In genomic region chr20:36555248-36555647, GRCh38 we compare ENCODE assay signal across 26 cellular contexts.
"Had no signal": no experiment of that assay in that cellular context is flagged by ENCODE, and none has a peak within 500 bp of the region (broad histone marks: within the 10 kb centered on the region; RNA-seq: fewer than 3 reads in every experiment).

No MANE protein-coding gene starts in this region.

- H3K9me3 ChIP-seq: pancreas, psoas muscle, right lobe of liver, sigmoid colon, suprapubic skin, testis, tibial artery, transverse colon, upper lobe of right lung, uterus had no signal

- H3K4me3 Mint-ChIP-seq: naive thymus-derived CD4-positive, alpha-beta T cell; nephron; neural progenitor cell; stimulated activated effector memory CD8-positive, alpha-beta T cell treated with anti-CD3 and anti-CD28 coated beads, Interleukin-12 subunit alpha, Interleukin-12 subunit beta, amount 100 ng/mL, for 72 hours; stimulated activated naive CD8-positive, alpha-beta T cell treated with anti-CD3 and anti-CD28 coated beads, Interleukin-15, amount 100 ng/mL, for 72 hours; type B pancreatic cell had no signal

- H3K27me3 ChIP-seq: neural progenitor cell, pancreas, right lobe of liver, sigmoid colon, suprapubic skin, testis, tibial artery, transverse colon, upper lobe of right lung, uterus had no signal

- H3K9me3 Mint-ChIP-seq: naive thymus-derived CD4-positive, alpha-beta T cell; nephron; neural progenitor cell; stimulated activated effector memory CD8-positive, alpha-beta T cell treated with anti-CD3 and anti-CD28 coated beads, Interleukin-12 subunit alpha, Interleukin-12 subunit beta, amount 100 ng/mL, for 72 hours; stimulated activated naive CD8-positive, alpha-beta T cell treated with anti-CD3 and anti-CD28 coated beads, Interleukin-15, amount 100 ng/mL, for 72 hours; type B pancreatic cell had no signal

- H3K27me3 Mint-ChIP-seq: naive thymus-derived CD4-positive, alpha-beta T cell; stimulated activated naive CD8-positive, alpha-beta T cell treated with anti-CD3 and anti-CD28 coated beads, Interleukin-15, amount 100 ng/mL, for 72 hours; type B pancreatic cell had no signal

- H3K36me3 ChIP-seq: neural progenitor cell, pancreas, right lobe of liver, sigmoid colon, suprapubic skin, tibial artery, transverse colon, upper lobe of right lung, uterus had no signal

- DNase-seq: naive thymus-derived CD4-positive, alpha-beta T cell; occipital lobe; right lobe of liver; sigmoid colon; small intestine; stimulated activated CD4-positive, alpha-beta T cell treated with anti-CD3 and anti-CD28 coated beads, Interleukin-15, amount 100 ng/mL, for 24 hours; stimulated activated CD4-positive, alpha-beta T cell treated with anti-CD3 and anti-CD28 coated beads, Interleukin-2, amount 100 ng/mL, for 24 hours; stimulated activated CD4-positive, alpha-beta T cell treated with anti-CD3 and anti-CD28 coated beads, Interleukin-2, amount 100 ng/mL, for 48 hours; stimulated activated CD4-positive, alpha-beta T cell treated with anti-CD3 and anti-CD28 coated beads, Interleukin-4, amount 100 ng/mL, for 24 hours; stimulated activated naive CD4-positive, alpha-beta T cell; stimulated activated naive CD8-positive, alpha-beta T cell treated with anti-CD3 and anti-CD28 coated beads, Interleukin-15, amount 100 ng/mL, for 72 hours; stimulated activated naive CD8-positive, alpha-beta T cell treated with anti-CD3 and anti-CD28 coated beads, Interleukin-15, Interleukin-2, amounts not matched to agents 100 U/mL and 50 U/mL, for 24 hours; substantia nigra; testis; tibial artery; transverse colon; upper lobe of right lung; uterus had no signal

- ATAC-seq: naive thymus-derived CD4-positive, alpha-beta T cell; pancreas; psoas muscle; right cardiac atrium; right lobe of liver; stimulated activated effector memory CD8-positive, alpha-beta T cell treated with anti-CD3 and anti-CD28 coated beads, Interleukin-12 subunit alpha, Interleukin-12 subunit beta, amount 100 ng/mL, for 72 hours; stimulated activated naive CD8-positive, alpha-beta T cell treated with anti-CD3 and anti-CD28 coated beads, Interleukin-15, amount 100 ng/mL, for 72 hours; stimulated activated naive CD8-positive, alpha-beta T cell treated with anti-CD3 and anti-CD28 coated beads, Interleukin-15, Interleukin-2, amounts not matched to agents 100 U/mL and 50 U/mL, for 24 hours; upper lobe of right lung had no signal

- H3K27ac Mint-ChIP-seq: naive thymus-derived CD4-positive, alpha-beta T cell; nephron; neural progenitor cell; stimulated activated effector memory CD8-positive, alpha-beta T cell treated with anti-CD3 and anti-CD28 coated beads, Interleukin-12 subunit alpha, Interleukin-12 subunit beta, amount 100 ng/mL, for 72 hours; type B pancreatic cell had no signal

- H3K4me2 ChIP-seq: neural progenitor cell had no signal

- H3K4me1 ChIP-seq: neural progenitor cell, pancreas, psoas muscle, right lobe of liver, transverse colon, uterus had no signal

- H3K27ac ChIP-seq: neural progenitor cell, pancreas, psoas muscle, right lobe of liver, sigmoid colon, suprapubic skin, testis, tibial artery, transverse colon, upper lobe of right lung, uterus had no signal

- H2AFZ ChIP-seq: neural progenitor cell had no signal

- H3K4me3 ChIP-seq: neural progenitor cell, pancreas, psoas muscle, right lobe of liver, sigmoid colon, suprapubic skin, testis, tibial artery, transverse colon, upper lobe of right lung, uterus had no signal

- H3K36me3 Mint-ChIP-seq: naive thymus-derived CD4-positive, alpha-beta T cell; neural progenitor cell; stimulated activated effector memory CD8-positive, alpha-beta T cell treated with anti-CD3 and anti-CD28 coated beads, Interleukin-12 subunit alpha, Interleukin-12 subunit beta, amount 100 ng/mL, for 72 hours; type B pancreatic cell had no signal

- H3K4me1 Mint-ChIP-seq: nephron, neural progenitor cell had no signal
